Comparison of ENCODE assay signal across 10 cellular contexts in genomic region chr17:79007504-79008381, GRCh38. TPM values are rescaled to one million over a fixed set of nuclear protein-coding genes. Genes with fewer than 3 reads are reported as not detected.
DNase-seq lines count a peak whose midpoint lies in the region; ATAC-seq and TF ChIP-seq lines count a peak whose summit lies in the region.
"Had no signal": no experiment of that assay in that cellular context is flagged by ENCODE, and none has a peak within 500 bp of the region (broad histone marks: within the 10 kb centered on the region; RNA-seq: fewer than 3 reads in every experiment).

No MANE protein-coding gene starts in this region.

- no peak for ATAC-seq in stimulated activated effector memory CD8-positive, alpha-beta T cell treated with anti-CD3 and anti-CD28 coated beads, Interleukin-12 subunit alpha, Interleukin-12 subunit beta, amount 100 ng/mL, for 72 hours
- ATAC-seq in GM18873 (IDR thresholded peaks at IDR 0.05; ENCODE audit: low FRiP score, unreplicated experiment) = no peak
- ATAC-seq: gastrocnemius medialis had no signal

- peaks cover 14% of the 10 kb centered on the region for H3K36me3 Mint-ChIP-seq in T-helper 2 cell treated with Interferon-gamma antibody and Interleukin-4, amounts not matched to agents 5 μg/mL and 100 μg/mL, for 36 hours (ENCODE audit: low read depth)
- peaks cover 20% of the 10 kb centered on the region for H3K36me3 Mint-ChIP-seq in activated CD4-positive, alpha-beta memory T cell treated with anti-CD3 and anti-CD28 coated beads, Interleukin-2, amount 10 ng/mL, durations not matched to agents 7 days and 5 days (ENCODE audit: low read depth)
- H3K36me3 Mint-ChIP-seq in glutamatergic neuron (ENCODE audit: unreplicated experiment) = peaks cover 4% of the 10 kb centered on the region
- H3K36me3 Mint-ChIP-seq in stimulated activated effector memory CD8-positive, alpha-beta T cell treated with anti-CD3 and anti-CD28 coated beads, Interleukin-12 subunit alpha, Interleukin-12 subunit beta, amount 100 ng/mL, for 72 hours = peaks cover 34% of the 10 kb centered on the region

- CTCF ChIA-PET in activated CD4-positive, alpha-beta memory T cell treated with anti-CD3 and anti-CD28 coated beads, Interleukin-2, amount 10 ng/mL, durations not matched to agents 7 days and 5 days (lab: Charles Lee) = no interaction called here

- TF ChIP-seq CTCF in glutamatergic neuron (IDR thresholded peaks at IDR 0.05; ENCODE audit: partially characterized antibody, unreplicated experiment) = no peak

- POLR2A ChIA-PET in activated CD4-positive, alpha-beta memory T cell treated with anti-CD3 and anti-CD28 coated beads, Interleukin-2, amount 10 ng/mL, durations not matched to agents 7 days and 5 days (lab: Charles Lee) = interaction anchor here (1.3 kb wide), 1 partner anchor 28 kb away, joined by 3 read pairs; the partner anchor contains the start of gene LGALS3BP

- DNase-seq in T-helper 2 cell treated with Interferon-gamma antibody and Interleukin-4, amounts not matched to agents 5 μg/mL and 100 μg/mL, for 36 hours (ENCODE audit: low spot score) = no peak
- DNase-seq in T-helper 2 cell (no peak), glutamatergic neuron (no peak), NCI-H1417 (lab: John Stamatoyannopoulos, UW) (no peak), NCI-H69 (lab: John Stamatoyannopoulos, UW) (no peak)
- no peak for DNase-seq in activated CD4-positive, alpha-beta memory T cell treated with anti-CD3 and anti-CD28 coated beads, Interleukin-2, amount 10 ng/mL, durations not matched to agents 7 days and 5 days
- DNase-seq in stimulated activated effector memory CD8-positive, alpha-beta T cell treated with anti-CD3 and anti-CD28 coated beads, Interleukin-12 subunit alpha, Interleukin-12 subunit beta, amount 100 ng/mL, for 72 hours (ENCODE audit: low spot score in 2 of 2) = no peak
- DNase-seq: NCI-H526 had no signal

- H3K27ac Mint-ChIP-seq in T-helper 2 cell treated with Interferon-gamma antibody and Interleukin-4, amounts not matched to agents 5 μg/mL and 100 μg/mL, for 36 hours = peak overlapping the region; percentile 91
- H3K27ac Mint-ChIP-seq in activated CD4-positive, alpha-beta memory T cell treated with anti-CD3 and anti-CD28 coated beads, Interleukin-2, amount 10 ng/mL, durations not matched to agents 7 days and 5 days = peak overlapping the region; percentile 90
- H3K27ac Mint-ChIP-seq in glutamatergic neuron (ENCODE audit: unreplicated experiment) = no peak overlapping the region
- H3K27ac Mint-ChIP-seq in stimulated activated effector memory CD8-positive, alpha-beta T cell treated with anti-CD3 and anti-CD28 coated beads, Interleukin-12 subunit alpha, Interleukin-12 subunit beta, amount 100 ng/mL, for 72 hours = peak overlapping the region; percentile 98

- H3K9me3 Mint-ChIP-seq in T-helper 2 cell treated with Interferon-gamma antibody and Interleukin-4, amounts not matched to agents 5 μg/mL and 100 μg/mL, for 36 hours = no peaks in the 10 kb centered on the region
- no peaks in the 10 kb centered on the region for H3K9me3 Mint-ChIP-seq in activated CD4-positive, alpha-beta memory T cell treated with anti-CD3 and anti-CD28 coated beads, Interleukin-2, amount 10 ng/mL, durations not matched to agents 7 days and 5 days
- H3K9me3 Mint-ChIP-seq in glutamatergic neuron (ENCODE audit: unreplicated experiment) = peaks cover 8% of the 10 kb centered on the region
- no peaks in the 10 kb centered on the region for H3K9me3 Mint-ChIP-seq in stimulated activated effector memory CD8-positive, alpha-beta T cell treated with anti-CD3 and anti-CD28 coated beads, Interleukin-12 subunit alpha, Interleukin-12 subunit beta, amount 100 ng/mL, for 72 hours

- H3K27me3 Mint-ChIP-seq in T-helper 2 cell treated with Interferon-gamma antibody and Interleukin-4, amounts not matched to agents 5 μg/mL and 100 μg/mL, for 36 hours (ENCODE audit: low read depth) = no peaks in the 10 kb centered on the region
- peaks cover 1% of the 10 kb centered on the region for H3K27me3 Mint-ChIP-seq in activated CD4-positive, alpha-beta memory T cell treated with anti-CD3 and anti-CD28 coated beads, Interleukin-2, amount 10 ng/mL, durations not matched to agents 7 days and 5 days
- peaks cover 14% of the 10 kb centered on the region for H3K27me3 Mint-ChIP-seq in glutamatergic neuron (ENCODE audit: unreplicated experiment)

- peaks cover 36% of the 10 kb centered on the region for H3K4me1 Mint-ChIP-seq in T-helper 2 cell treated with Interferon-gamma antibody and Interleukin-4, amounts not matched to agents 5 μg/mL and 100 μg/mL, for 36 hours (ENCODE audit: low read depth)
- H3K4me1 Mint-ChIP-seq in activated CD4-positive, alpha-beta memory T cell treated with anti-CD3 and anti-CD28 coated beads, Interleukin-2, amount 10 ng/mL, durations not matched to agents 7 days and 5 days = peaks cover 52% of the 10 kb centered on the region
- peaks cover 10% of the 10 kb centered on the region for H3K4me1 Mint-ChIP-seq in glutamatergic neuron (ENCODE audit: low read depth, unreplicated experiment)
- H3K4me1 Mint-ChIP-seq in stimulated activated effector memory CD8-positive, alpha-beta T cell treated with anti-CD3 and anti-CD28 coated beads, Interleukin-12 subunit alpha, Interleukin-12 subunit beta, amount 100 ng/mL, for 72 hours = peaks cover 55% of the 10 kb centered on the region

- peak overlapping the region; percentile 93 for H3K4me3 Mint-ChIP-seq in T-helper 2 cell treated with Interferon-gamma antibody and Interleukin-4, amounts not matched to agents 5 μg/mL and 100 μg/mL, for 36 hours
- peak overlapping the region; percentile 94 for H3K4me3 Mint-ChIP-seq in activated CD4-positive, alpha-beta memory T cell treated with anti-CD3 and anti-CD28 coated beads, Interleukin-2, amount 10 ng/mL, durations not matched to agents 7 days and 5 days
- peak overlapping the region; percentile 13 for H3K4me3 Mint-ChIP-seq in glutamatergic neuron (ENCODE audit: unreplicated experiment)
- H3K4me3 Mint-ChIP-seq in stimulated activated effector memory CD8-positive, alpha-beta T cell treated with anti-CD3 and anti-CD28 coated beads, Interleukin-12 subunit alpha, Interleukin-12 subunit beta, amount 100 ng/mL, for 72 hours = peak overlapping the region; percentile 99

RNA-seq across cellular contexts. Expression of gene CANT1, which starts 1.8 kb away (rescaled TPM):
- total RNA-seq in activated CD4-positive, alpha-beta memory T cell treated with anti-CD3 and anti-CD28 coated beads, Interleukin-2, amount 10 ng/mL, durations not matched to agents 7 days and 5 days = 10 to 100 TPM; 78.4 to 81.1 TPM
- 33.3 TPM for total RNA-seq in glutamatergic neuron (ENCODE audit: unreplicated experiment)

RNA-seq across cellular contexts. Expression of gene C1QTNF1, which starts 16.2 kb away (rescaled TPM):
- total RNA-seq in activated CD4-positive, alpha-beta memory T cell treated with anti-CD3 and anti-CD28 coated beads, Interleukin-2, amount 10 ng/mL, durations not matched to agents 7 days and 5 days = not detected
- total RNA-seq in glutamatergic neuron (ENCODE audit: unreplicated experiment) = 0.15 TPM

RNA-seq across cellular contexts. Expression of gene LGALS3BP, which starts 28.0 kb away (rescaled TPM):
- total RNA-seq in activated CD4-positive, alpha-beta memory T cell treated with anti-CD3 and anti-CD28 coated beads, Interleukin-2, amount 10 ng/mL, durations not matched to agents 7 days and 5 days = 100 to 1,000 TPM; 209 to 219 TPM
- total RNA-seq in glutamatergic neuron (ENCODE audit: unreplicated experiment) = 30.3 TPM

Comparison
In these comparisons a context has a peak if more than half of its experiments do, and no peak if none do; other contexts are left out.
1. H3K4me3 Mint-ChIP-seq: peak in every context shown above with its lines; median percentile 99 in stimulated activated effector memory CD8-positive, alpha-beta T cell treated with anti-CD3 and anti-CD28 coated beads, Interleukin-12 subunit alpha, Interleukin-12 subunit beta, amount 100 ng/mL, for 72 hours; 94 in activated CD4-positive, alpha-beta memory T cell treated with anti-CD3 and anti-CD28 coated beads, Interleukin-2, amount 10 ng/mL, durations not matched to agents 7 days and 5 days; 93 in T-helper 2 cell treated with Interferon-gamma antibody and Interleukin-4, amounts not matched to agents 5 μg/mL and 100 μg/mL, for 36 hours; 13 in glutamatergic neuron.